Comparison of ENCODE assay signal across 13 cellular contexts in the genomic region with DNA sequence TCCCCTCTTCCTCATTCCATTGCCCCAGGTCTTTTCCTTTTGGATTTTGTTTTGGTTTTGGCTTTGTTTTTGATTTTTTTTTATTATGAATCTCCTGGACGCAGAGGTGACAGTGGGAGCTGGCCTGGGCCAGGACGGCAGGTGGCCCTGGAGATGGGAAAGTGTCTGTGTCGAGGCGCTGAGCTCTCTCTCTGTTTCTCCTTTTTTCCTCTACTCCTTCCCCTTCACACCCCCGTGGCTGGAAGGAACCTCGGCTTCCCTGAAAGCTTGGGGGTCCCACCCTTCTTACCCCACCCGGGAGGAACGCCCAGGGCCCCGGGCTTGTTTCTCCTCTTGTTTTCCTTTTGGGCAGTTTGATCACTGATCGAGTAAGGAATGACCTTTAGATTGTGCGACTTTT. TPM values are rescaled to one million over a fixed set of nuclear protein-coding genes. Genes with fewer than 3 reads are reported as not detected.
DNase-seq lines count a peak whose midpoint lies in the region; ATAC-seq, FAIRE-seq and TF ChIP-seq lines count a peak whose summit lies in the region.
"Had no signal": no experiment of that assay in that cellular context is flagged by ENCODE, and none has a peak within 500 bp of the region (broad histone marks: within the 10 kb centered on the region; RNA-seq: fewer than 3 reads in every experiment).

No MANE protein-coding gene starts in this region.

- FAIRE-seq in GM12892 (lab: Jason Lieb, UNC) = no peak
- FAIRE-seq: islet of Langerhans had no signal

- H3K9me3 Mint-ChIP-seq in naive thymus-derived CD8-positive, alpha-beta T cell = no peaks in the 10 kb centered on the region
- H3K9me3 Mint-ChIP-seq in type B pancreatic cell = no peaks in the 10 kb centered on the region
- H3K9me3 Mint-ChIP-seq: activated T-cell treated with anti-CD3 and anti-CD28 coated beads, Interleukin-2, amount 50 U/mL, for 72 hours had no signal

- TF ChIP-seq CTCF in type B pancreatic cell (conservative IDR thresholded peaks at IDR 0.05) = no peak

- peaks cover 0 to 52% (median 6%) of the 10 kb centered on the region in 3 donors for H3K36me3 Mint-ChIP-seq in naive thymus-derived CD8-positive, alpha-beta T cell
- peaks cover 19% of the 10 kb centered on the region for H3K36me3 Mint-ChIP-seq in type B pancreatic cell

- peaks cover 30 to 84% (median 74%) of the 10 kb centered on the region in 4 donors for H3K4me1 Mint-ChIP-seq in naive thymus-derived CD8-positive, alpha-beta T cell
- peaks cover 4% of the 10 kb centered on the region for H3K4me1 Mint-ChIP-seq in type B pancreatic cell (ENCODE audit: unreplicated experiment)

- H3K27ac ChIP-seq in cingulate gyrus (ENCODE audit: low read depth, low read length) = peak overlapping the region; percentile 19
- H3K27ac ChIP-seq: KMS-11 had no signal

- POLR2A ChIA-PET in naive thymus-derived CD8-positive, alpha-beta T cell (lab: Charles Lee) = interaction anchor here (0.6 to 29.2 kb wide), 6 partner anchors 6 to 696 kb away, joined by 3 to 624 read pairs (median 4); partner anchors contain the start of gene TRIM8

- no peak for TF ChIP-seq POLR2A in GM12892 (IDR thresholded peaks at IDR 0.05; ENCODE audit: low read depth, low read length)

- DNase-seq in Right ventricle myocardium superior = peak; percentile 17
- DNase-seq in left cardiac atrium = no peak
- DNase-seq in naive thymus-derived CD8-positive, alpha-beta T cell = no peak
- no peak for DNase-seq in type B pancreatic cell (ENCODE audit: extremely low spot score, unreplicated experiment)
- no peak for DNase-seq in GDM1 (lab: John Stamatoyannopoulos, UW)
- no peak for DNase-seq in GM12892 (ENCODE audit: insufficient read length)
- DNase-seq: activated T-cell treated with anti-CD3 and anti-CD28 coated beads, Interleukin-2, amount 50 U/mL, for 72 hours; EL; NCI-H187 treated with DMSO at 0.1 percent for 48 hours had no signal

- intact Hi-C loops in Right ventricle myocardium superior (cut with DNase I) (no loop called here), left cardiac atrium (cut with DNase I) (no loop called here)

- ATAC-seq in Right ventricle myocardium superior (ENCODE audit: poor library complexity) (no peak), left cardiac atrium (no peak), HG03565 (IDR thresholded peaks at IDR 0.05; ENCODE audit: unreplicated experiment) (no peak)
- no peak for ATAC-seq in naive thymus-derived CD8-positive, alpha-beta T cell
- ATAC-seq: activated T-cell treated with anti-CD3 and anti-CD28 coated beads, Interleukin-2, amount 50 U/mL, for 72 hours had no signal

- no peaks in the 10 kb centered on the region for H3K27me3 Mint-ChIP-seq in naive thymus-derived CD8-positive, alpha-beta T cell
- H3K27me3 Mint-ChIP-seq in type B pancreatic cell = no peaks in the 10 kb centered on the region

- peak overlapping the region; percentile 13 to 93 (median 69) for H3K27ac Mint-ChIP-seq in naive thymus-derived CD8-positive, alpha-beta T cell
- H3K27ac Mint-ChIP-seq in type B pancreatic cell = peak overlapping the region; percentile 49
- H3K27ac Mint-ChIP-seq: activated T-cell treated with anti-CD3 and anti-CD28 coated beads, Interleukin-2, amount 50 U/mL, for 72 hours had no signal

- no peak overlapping the region for H3K4me3 Mint-ChIP-seq in naive thymus-derived CD8-positive, alpha-beta T cell
- H3K4me3 Mint-ChIP-seq in type B pancreatic cell = no peak overlapping the region
- H3K4me3 Mint-ChIP-seq: activated T-cell treated with anti-CD3 and anti-CD28 coated beads, Interleukin-2, amount 50 U/mL, for 72 hours had no signal

RNA-seq across cellular contexts. Expression of gene TRIM8, which starts 13.2 kb away (rescaled TPM):
- total RNA-seq in Right ventricle myocardium superior = 103 TPM
- 100 to 1,000 TPM; 104 to 108 TPM for total RNA-seq in left cardiac atrium
- total RNA-seq in naive thymus-derived CD8-positive, alpha-beta T cell = 10 to 100 TPM; 61.4 to 67.3 TPM
- 10 to 100 TPM; 27.5 to 53.2 (median 34.7) TPM for polyA plus RNA-seq in naive thymus-derived CD8-positive, alpha-beta T cell
- 81.6 and 124 TPM in 2 replicates for total RNA-seq in type B pancreatic cell (ENCODE audit: low replicate concordance)
- 25.0 TPM for polyA plus RNA-seq in GM12892 (2012; ENCODE audit: missing spikeins)

RNA-seq across cellular contexts. Expression of gene ARL3, which starts 56.7 kb away (rescaled TPM):
- total RNA-seq in Right ventricle myocardium superior (14.1 TPM), left cardiac atrium (10 to 100 TPM; 12.0 to 12.4 TPM), type B pancreatic cell (ENCODE audit: low replicate concordance) (12.2 and 15.8 TPM in 2 replicates)
- total RNA-seq in naive thymus-derived CD8-positive, alpha-beta T cell = 1 to 10 TPM; 3.6 to 3.8 TPM
- polyA plus RNA-seq in naive thymus-derived CD8-positive, alpha-beta T cell = 1 to 10 TPM; 3.7 to 4.4 (median 3.9) TPM
- 14.1 TPM for polyA plus RNA-seq in GM12892 (2012; ENCODE audit: missing spikeins)

RNA-seq across cellular contexts. Expression of gene SFXN2, which starts 57.0 kb away (rescaled TPM):
- 1.7 TPM for total RNA-seq in Right ventricle myocardium superior
- total RNA-seq in left cardiac atrium = 1 to 10 TPM; 3.2 to 4.0 TPM
- 10 to 100 TPM; 30.0 to 32.6 TPM for total RNA-seq in naive thymus-derived CD8-positive, alpha-beta T cell
- polyA plus RNA-seq in naive thymus-derived CD8-positive, alpha-beta T cell = 10 to 100 TPM in 1 of 3 donors, 1 to 10 TPM in 2; 6.6 to 16.5 (median 9.0) TPM
- total RNA-seq in type B pancreatic cell (ENCODE audit: low replicate concordance) = 27.8 and 35.8 TPM in 2 replicates
- 14.1 TPM for polyA plus RNA-seq in GM12892 (2012; ENCODE audit: missing spikeins)
